10 cellular contexts compared by ENCODE assay signal in genomic region chr7:108613147-108613948, GRCh38. TPM values are rescaled to one million over a fixed set of nuclear protein-coding genes. Genes with fewer than 3 reads are reported as not detected.
A peak's percentile ranks its signal among the peaks of the same experiment; 100 is the strongest.
DNase-seq lines count a peak whose midpoint lies in the region; ATAC-seq and TF ChIP-seq lines count a peak whose summit lies in the region.
"Had no signal": no experiment of that assay in that cellular context is flagged by ENCODE, and none has a peak within 500 bp of the region (broad histone marks: within the 10 kb centered on the region; RNA-seq: fewer than 3 reads in every experiment).

No MANE protein-coding gene starts in this region.

- H3K27me3 Mint-ChIP-seq in activated T-helper 2 cell treated with anti-CD3 and anti-CD28 coated beads, Interferon-gamma antibody, Interleukin-2, Interleukin-4, amounts not matched to agents 10 μg/mL and 5 μg/mL and 100 μg/mL, durations not matched to agents 14 hours and 24 hours and 36 hours (ENCODE audit: low read depth), result peaks cover 26% of the 10 kb centered on the region

- no peaks in the 10 kb centered on the region for H3K27me3 ChIP-seq in colonic mucosa

- peak; percentile 59 for DNase-seq in COR-L47 (lab: John Stamatoyannopoulos, UW)
- DNase-seq in GM19238 (ENCODE audit: insufficient read length, low spot score), result peak; percentile 7
- peak; percentile 28 for DNase-seq in NCI-H748 treated with DMSO at 0.1 percent for 48 hours (lab: John Stamatoyannopoulos, UW)
- DNase-seq in colonic mucosa, result no peak
- peak; percentile 69 for DNase-seq in middle frontal gyrus (ENCODE audit: extremely low spot score, low spot score)
- no peak for DNase-seq in activated T-helper 2 cell treated with anti-CD3 and anti-CD28 coated beads, Interferon-gamma antibody, Interleukin-2, Interleukin-4, amounts not matched to agents 10 μg/mL and 5 μg/mL and 100 μg/mL, durations not matched to agents 14 hours and 24 hours and 36 hours (ENCODE audit: low spot score)
- DNase-seq in mesenteric fat pad (ENCODE audit: low spot score), result no peak
- DNase-seq: right cardiac atrium, T-cell had no signal

- H3K9me3 Mint-ChIP-seq in activated T-helper 2 cell treated with anti-CD3 and anti-CD28 coated beads, Interferon-gamma antibody, Interleukin-2, Interleukin-4, amounts not matched to agents 10 μg/mL and 5 μg/mL and 100 μg/mL, durations not matched to agents 14 hours and 24 hours and 36 hours, result no peaks in the 10 kb centered on the region
- H3K9me3 Mint-ChIP-seq: T-cell had no signal

- H3K36me3 ChIP-seq in colonic mucosa, result no peaks in the 10 kb centered on the region

- H3K27ac ChIP-seq in colonic mucosa, result no peak overlapping the region

- intact Hi-C loops in colonic mucosa (cut with DNase I), result no loop called here
- intact Hi-C loops in activated T-helper 2 cell treated with anti-CD3 and anti-CD28 coated beads, Interferon-gamma antibody, Interleukin-2, Interleukin-4, amounts not matched to agents 10 μg/mL and 5 μg/mL and 100 μg/mL, durations not matched to agents 14 hours and 24 hours and 36 hours (cut with micrococcal nuclease), result no loop called here

- H3K4me1 Mint-ChIP-seq in activated T-helper 2 cell treated with anti-CD3 and anti-CD28 coated beads, Interferon-gamma antibody, Interleukin-2, Interleukin-4, amounts not matched to agents 10 μg/mL and 5 μg/mL and 100 μg/mL, durations not matched to agents 14 hours and 24 hours and 36 hours (ENCODE audit: low read depth), result peaks cover 2% of the 10 kb centered on the region
- H3K4me1 Mint-ChIP-seq: T-cell had no signal

- H3K36me3 Mint-ChIP-seq in activated T-helper 2 cell treated with anti-CD3 and anti-CD28 coated beads, Interferon-gamma antibody, Interleukin-2, Interleukin-4, amounts not matched to agents 10 μg/mL and 5 μg/mL and 100 μg/mL, durations not matched to agents 14 hours and 24 hours and 36 hours (ENCODE audit: low read depth), result no peaks in the 10 kb centered on the region
- H3K36me3 Mint-ChIP-seq: T-cell had no signal

- H3K4me3 Mint-ChIP-seq in activated T-helper 2 cell treated with anti-CD3 and anti-CD28 coated beads, Interferon-gamma antibody, Interleukin-2, Interleukin-4, amounts not matched to agents 10 μg/mL and 5 μg/mL and 100 μg/mL, durations not matched to agents 14 hours and 24 hours and 36 hours (ENCODE audit: low read depth), result no peak overlapping the region
- H3K4me3 Mint-ChIP-seq: T-cell had no signal

- TF ChIP-seq CTCF in colonic mucosa (IDR thresholded peaks at IDR 0.05), result peak; percentile 59

- H3K4me3 ChIP-seq in colonic mucosa, result no peak overlapping the region

- no peak overlapping the region for H3K27ac Mint-ChIP-seq in activated T-helper 2 cell treated with anti-CD3 and anti-CD28 coated beads, Interferon-gamma antibody, Interleukin-2, Interleukin-4, amounts not matched to agents 10 μg/mL and 5 μg/mL and 100 μg/mL, durations not matched to agents 14 hours and 24 hours and 36 hours
- H3K27ac Mint-ChIP-seq: T-cell had no signal

- peak; percentile 78 for ATAC-seq in HG03520 (IDR thresholded peaks at IDR 0.05; ENCODE audit: unreplicated experiment)

- H3K4me1 ChIP-seq in colonic mucosa, result no peaks in the 10 kb centered on the region

- H3K9me3 ChIP-seq in colonic mucosa, result no peaks in the 10 kb centered on the region

- no peak overlapping the region for H3K9ac ChIP-seq in colonic mucosa (ENCODE audit: low read depth in 2 of 2, low read length in 2 of 2)

RNA-seq across cellular contexts. Expression of gene DNAJB9, which starts 43.7 kb away (rescaled TPM):
- total RNA-seq in colonic mucosa (10 to 100 TPM in 1 of 2 donors, 1 to 10 TPM in 1; 7.8 to 24.7 TPM), mesenteric fat pad (31.9 TPM)
- total RNA-seq in activated T-helper 2 cell treated with anti-CD3 and anti-CD28 coated beads, Interferon-gamma antibody, Interleukin-2, Interleukin-4, amounts not matched to agents 10 μg/mL and 5 μg/mL and 100 μg/mL, durations not matched to agents 14 hours and 24 hours and 36 hours, result 19.4 and 19.9 TPM in 2 replicates

RNA-seq across cellular contexts. Expression of gene THAP5, which starts 43.8 kb away (rescaled TPM):
- total RNA-seq in colonic mucosa (10 to 100 TPM; 15.7 to 18.0 TPM), mesenteric fat pad (10.2 TPM)
- 33.8 and 35.4 TPM in 2 replicates for total RNA-seq in activated T-helper 2 cell treated with anti-CD3 and anti-CD28 coated beads, Interferon-gamma antibody, Interleukin-2, Interleukin-4, amounts not matched to agents 10 μg/mL and 5 μg/mL and 100 μg/mL, durations not matched to agents 14 hours and 24 hours and 36 hours

Comparison
In these comparisons a context has a peak if more than half of its experiments do, and no peak if none do; other contexts are left out.
1. DNase-seq: peak in COR-L47 (single experiment), GM19238 (single experiment), NCI-H748 treated with DMSO at 0.1 percent for 48 hours (single experiment) and middle frontal gyrus (single experiment); none in colonic mucosa (single experiment), activated T-helper 2 cell treated with anti-CD3 and anti-CD28 coated beads, Interferon-gamma antibody, Interleukin-2, Interleukin-4, amounts not matched to agents 10 μg/mL and 5 μg/mL and 100 μg/mL, durations not matched to agents 14 hours and 24 hours and 36 hours (single experiment) and mesenteric fat pad (single experiment).